ENCODE assay signal across 13 cellular contexts in the genomic region with DNA sequence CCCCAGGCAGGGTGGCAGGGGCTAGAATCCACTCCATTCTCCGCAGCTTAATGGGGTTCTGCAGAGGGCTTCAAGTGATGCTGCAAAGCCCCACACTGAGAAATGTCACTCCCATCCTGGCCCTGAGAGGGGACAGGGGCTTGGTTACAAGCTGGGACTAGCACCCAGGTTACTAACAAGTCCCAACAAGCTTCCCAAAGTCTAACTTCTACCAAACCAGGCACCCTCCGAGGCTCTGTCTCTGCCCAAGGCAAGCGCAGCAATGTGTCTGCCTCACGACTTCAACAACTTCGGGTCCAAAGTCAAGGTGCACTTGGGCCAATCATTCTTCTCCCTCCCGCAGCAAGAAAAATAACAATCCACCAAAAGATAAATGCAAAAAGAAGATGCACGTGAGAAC. TPM values are rescaled to one million over a fixed set of nuclear protein-coding genes. Genes with fewer than 3 reads are reported as not detected.
DNase-seq lines count a peak whose midpoint lies in the region; ATAC-seq and TF ChIP-seq lines count a peak whose summit lies in the region.
"Had no signal": no experiment of that assay in that cellular context is flagged by ENCODE, and none has a peak within 500 bp of the region (broad histone marks: within the 10 kb centered on the region; RNA-seq: fewer than 3 reads in every experiment).

No MANE protein-coding gene starts in this region.

- peak overlapping the region; percentile 18 for H3K4me3 Mint-ChIP-seq in activated CD4-positive, alpha-beta memory T cell treated with anti-CD3 and anti-CD28 coated beads, Interleukin-2, amount 10 ng/mL, durations not matched to agents 7 days and 5 days
- H3K4me3 Mint-ChIP-seq in activated CD4-positive, alpha-beta memory T cell treated with anti-CD3 and anti-CD28 coated beads for 36 hours, result no peak overlapping the region
- H3K4me3 Mint-ChIP-seq in activated naive CD8-positive, alpha-beta T cell treated with anti-CD3 and anti-CD28 coated beads, Interleukin-2, amount 50 U/mL, for 24 hours, result peak overlapping the region; percentile 71
- no peak overlapping the region for H3K4me3 Mint-ChIP-seq in nephron progenitor cell

- no peaks in the 10 kb centered on the region for H3K9me3 ChIP-seq in KOPT-K1 (ENCODE audit: insufficient read depth, low read length, poor library complexity, severe bottlenecking)
- H3K9me3 ChIP-seq: tibial artery had no signal

- TF ChIP-seq CTCF in nephron progenitor cell (IDR thresholded peaks at IDR 0.05), result no peak

- H3K27ac Mint-ChIP-seq in activated CD4-positive, alpha-beta memory T cell treated with anti-CD3 and anti-CD28 coated beads, Interleukin-2, amount 10 ng/mL, durations not matched to agents 7 days and 5 days, result peak overlapping the region; percentile 75
- no peak overlapping the region for H3K27ac Mint-ChIP-seq in activated CD4-positive, alpha-beta memory T cell treated with anti-CD3 and anti-CD28 coated beads for 36 hours
- peak overlapping the region; percentile 96 for H3K27ac Mint-ChIP-seq in activated naive CD8-positive, alpha-beta T cell treated with anti-CD3 and anti-CD28 coated beads, Interleukin-2, amount 50 U/mL, for 24 hours
- H3K27ac Mint-ChIP-seq in nephron progenitor cell, result peak overlapping the region; percentile 50

- intact Hi-C loops in activated CD4-positive, alpha-beta memory T cell treated with anti-CD3 and anti-CD28 coated beads for 36 hours (cut with micrococcal nuclease), result loop anchor here (5.0 kb wide), 1 partner anchor 100 kb away; no protein-coding TSS in a partner anchor

- peaks cover 92% of the 10 kb centered on the region for H3K4me1 Mint-ChIP-seq in activated CD4-positive, alpha-beta memory T cell treated with anti-CD3 and anti-CD28 coated beads, Interleukin-2, amount 10 ng/mL, durations not matched to agents 7 days and 5 days
- peaks cover 95% of the 10 kb centered on the region for H3K4me1 Mint-ChIP-seq in activated CD4-positive, alpha-beta memory T cell treated with anti-CD3 and anti-CD28 coated beads for 36 hours (ENCODE audit: low read depth)
- peaks cover 94% of the 10 kb centered on the region for H3K4me1 Mint-ChIP-seq in activated naive CD8-positive, alpha-beta T cell treated with anti-CD3 and anti-CD28 coated beads, Interleukin-2, amount 50 U/mL, for 24 hours
- H3K4me1 Mint-ChIP-seq in nephron progenitor cell, result peaks cover 53% of the 10 kb centered on the region

- peak overlapping the region; percentile 60 for H3K27ac ChIP-seq in KOPT-K1 (ENCODE audit: low read depth, low read length, poor library complexity, severe bottlenecking)
- H3K27ac ChIP-seq: tibial artery had no signal

- CTCF ChIA-PET in activated CD4-positive, alpha-beta memory T cell treated with anti-CD3 and anti-CD28 coated beads, Interleukin-2, amount 10 ng/mL, durations not matched to agents 7 days and 5 days (lab: Charles Lee), result no interaction called here
- CTCF ChIA-PET in activated CD4-positive, alpha-beta memory T cell treated with anti-CD3 and anti-CD28 coated beads for 36 hours (lab: Charles Lee), result interaction anchor here (7.5 kb wide), 1 partner anchor 16 kb away, joined by 38 read pairs; no protein-coding TSS in a partner anchor

- ATAC-seq in activated naive CD8-positive, alpha-beta T cell treated with anti-CD3 and anti-CD28 coated beads, Interleukin-2, amount 50 U/mL, for 24 hours, result no peak
- no peak for ATAC-seq in HG02840 (IDR thresholded peaks at IDR 0.05; ENCODE audit: low FRiP score, unreplicated experiment)
- ATAC-seq: left colon had no signal

- POLR2A ChIA-PET in activated CD4-positive, alpha-beta memory T cell treated with anti-CD3 and anti-CD28 coated beads, Interleukin-2, amount 10 ng/mL, durations not matched to agents 7 days and 5 days (lab: Charles Lee), result interaction anchor here (0.6 to 2.3 kb wide), 3 partner anchors 15 to 44 kb away, joined by 3 to 11 read pairs (median 5); no protein-coding TSS in a partner anchor
- POLR2A ChIA-PET in activated CD4-positive, alpha-beta memory T cell treated with anti-CD3 and anti-CD28 coated beads for 36 hours (lab: Charles Lee), result interaction anchor here (1.0 to 5.4 kb wide), 3 partner anchors 10 to 32 kb away, joined by 3 to 37 read pairs (median 26); no protein-coding TSS in a partner anchor

- no peak for DNase-seq in activated CD4-positive, alpha-beta memory T cell treated with anti-CD3 and anti-CD28 coated beads, Interleukin-2, amount 10 ng/mL, durations not matched to agents 7 days and 5 days
- DNase-seq in activated CD4-positive, alpha-beta memory T cell treated with anti-CD3 and anti-CD28 coated beads for 36 hours, result no peak
- no peak for DNase-seq in activated naive CD8-positive, alpha-beta T cell treated with anti-CD3 and anti-CD28 coated beads, Interleukin-2, amount 50 U/mL, for 24 hours
- no peak for DNase-seq in nephron progenitor cell
- no peak for DNase-seq in inferior parietal cortex (ENCODE audit: extremely low spot score)
- DNase-seq in putamen (ENCODE audit: low spot score), result no peak
- DNase-seq: HCEC 1CT, NCI-H187 treated with DMSO at 0.1 percent for 48 hours, NCI-H510A treated with DMSO at 0.1 percent for 48 hours, tibial artery had no signal

- H3K9me3 Mint-ChIP-seq in activated CD4-positive, alpha-beta memory T cell treated with anti-CD3 and anti-CD28 coated beads, Interleukin-2, amount 10 ng/mL, durations not matched to agents 7 days and 5 days, result no peaks in the 10 kb centered on the region
- H3K9me3 Mint-ChIP-seq in activated CD4-positive, alpha-beta memory T cell treated with anti-CD3 and anti-CD28 coated beads for 36 hours, result no peaks in the 10 kb centered on the region
- peaks cover 7% of the 10 kb centered on the region for H3K9me3 Mint-ChIP-seq in activated naive CD8-positive, alpha-beta T cell treated with anti-CD3 and anti-CD28 coated beads, Interleukin-2, amount 50 U/mL, for 24 hours
- no peaks in the 10 kb centered on the region for H3K9me3 Mint-ChIP-seq in nephron progenitor cell

- H3K36me3 ChIP-seq in KOPT-K1 (ENCODE audit: insufficient read depth, low read length), result peaks cover 6% of the 10 kb centered on the region; the same call in 1 of the 2 replicates
- H3K36me3 ChIP-seq: tibial artery had no signal

- H3K27me3 Mint-ChIP-seq in activated CD4-positive, alpha-beta memory T cell treated with anti-CD3 and anti-CD28 coated beads, Interleukin-2, amount 10 ng/mL, durations not matched to agents 7 days and 5 days, result no peaks in the 10 kb centered on the region
- no peaks in the 10 kb centered on the region for H3K27me3 Mint-ChIP-seq in activated CD4-positive, alpha-beta memory T cell treated with anti-CD3 and anti-CD28 coated beads for 36 hours
- H3K27me3 Mint-ChIP-seq in activated naive CD8-positive, alpha-beta T cell treated with anti-CD3 and anti-CD28 coated beads, Interleukin-2, amount 50 U/mL, for 24 hours, result no peaks in the 10 kb centered on the region
- peaks cover 8% of the 10 kb centered on the region for H3K27me3 Mint-ChIP-seq in nephron progenitor cell (ENCODE audit: low read depth, poor library complexity)

- peaks cover 67% of the 10 kb centered on the region for H3K36me3 Mint-ChIP-seq in activated CD4-positive, alpha-beta memory T cell treated with anti-CD3 and anti-CD28 coated beads, Interleukin-2, amount 10 ng/mL, durations not matched to agents 7 days and 5 days (ENCODE audit: low read depth)
- H3K36me3 Mint-ChIP-seq in activated CD4-positive, alpha-beta memory T cell treated with anti-CD3 and anti-CD28 coated beads for 36 hours, result peaks cover 46% of the 10 kb centered on the region
- H3K36me3 Mint-ChIP-seq in activated naive CD8-positive, alpha-beta T cell treated with anti-CD3 and anti-CD28 coated beads, Interleukin-2, amount 50 U/mL, for 24 hours (ENCODE audit: low read depth), result peaks cover 44% of the 10 kb centered on the region
- H3K36me3 Mint-ChIP-seq in nephron progenitor cell (ENCODE audit: low read depth), result no peaks in the 10 kb centered on the region

RNA-seq across cellular contexts. Expression of a gene that starts 45.6 kb away (rescaled TPM):
- 10 to 100 TPM; 53.3 to 56.9 TPM for total RNA-seq in activated CD4-positive, alpha-beta memory T cell treated with anti-CD3 and anti-CD28 coated beads, Interleukin-2, amount 10 ng/mL, durations not matched to agents 7 days and 5 days
- 10 to 100 TPM; 35.8 to 36.5 TPM for total RNA-seq in activated CD4-positive, alpha-beta memory T cell treated with anti-CD3 and anti-CD28 coated beads for 36 hours

Comparison
In these comparisons a context has a peak if more than half of its experiments do, and no peak if none do; other contexts are left out.
1. H3K4me3 Mint-ChIP-seq: peak in activated CD4-positive, alpha-beta memory T cell treated with anti-CD3 and anti-CD28 coated beads, Interleukin-2, amount 10 ng/mL, durations not matched to agents 7 days and 5 days (single experiment) and activated naive CD8-positive, alpha-beta T cell treated with anti-CD3 and anti-CD28 coated beads, Interleukin-2, amount 50 U/mL, for 24 hours (single experiment); none in activated CD4-positive, alpha-beta memory T cell treated with anti-CD3 and anti-CD28 coated beads for 36 hours (single experiment) and nephron progenitor cell (single experiment).